ENCODE assay signal across 1 cellular context in genomic region chr11:4926607-4927006, GRCh38.
TF ChIP-seq lines count a peak whose summit lies in the region.

No MANE protein-coding gene starts in this region.

TF ChIP-seq in IMR-90, 13 proteins besides CTCF, POLR2A, EP300 and RAD21 (continued from another document):
- TF ChIP-seq ELK1 (IDR thresholded peaks at IDR 0.05; ENCODE audit: borderline replicate concordance, low read depth, low read length) (no peak), BHLHE40 (IDR thresholded peaks at IDR 0.05; ENCODE audit: low read depth, low read length) (no peak), MAFK (IDR thresholded peaks at IDR 0.05; ENCODE audit: low read depth, low read length) (peak; percentile 60), RFX5 (IDR thresholded peaks at IDR 0.05; ENCODE audit: low read depth, low read length) (no peak), CHD1 (IDR thresholded peaks at IDR 0.05; ENCODE audit: low read depth, low read length) (no peak), RCOR1 (IDR thresholded peaks at IDR 0.05; ENCODE audit: insufficient replicate concordance, low read length) (no peak), NFE2L2 (IDR thresholded peaks at IDR 0.05; ENCODE audit: low read depth, low read length) (0 out of 2 replicates have a peak, but pooled peaks have one; percentile 26)
